8 cellular contexts compared by ENCODE assay signal in genomic region chr20:33719277-33719988, GRCh38. TPM values are rescaled to one million over a fixed set of nuclear protein-coding genes. Genes with fewer than 3 reads are reported as not detected.
DNase-seq lines count a peak whose midpoint lies in the region; ATAC-seq and TF ChIP-seq lines count a peak whose summit lies in the region.

No MANE protein-coding gene starts in this region.

- no peaks in the 10 kb centered on the region for H3K4me1 ChIP-seq in smooth muscle cell (ENCODE audit: low read depth)

- H3K36me3 ChIP-seq in H7 (replicated peaks; ENCODE audit: control insufficient read depth, insufficient read depth, low read length) = no peaks in the 10 kb centered on the region
- H3K36me3 ChIP-seq in smooth muscle cell (ENCODE audit: low read depth) = no peaks in the 10 kb centered on the region

- no peaks in the 10 kb centered on the region; the same call in 1 of the 2 replicates for H3K27me3 ChIP-seq in H7 (ENCODE audit: control insufficient read depth, insufficient read depth, low read length)
- H3K27me3 ChIP-seq in smooth muscle cell (ENCODE audit: low read depth) = no peaks in the 10 kb centered on the region

- TF ChIP-seq CTCF in glutamatergic neuron (IDR thresholded peaks at IDR 0.05; ENCODE audit: partially characterized antibody, unreplicated experiment) (no peak), smooth muscle cell (IDR thresholded peaks at IDR 0.05; ENCODE audit: borderline replicate concordance, insufficient read depth, poor library complexity, severe bottlenecking) (no peak)

- DNase-seq in H7 (peak; percentile 57), glutamatergic neuron (no peak), smooth muscle cell (lab: John Stamatoyannopoulos, UW; ENCODE audit: unreplicated experiment) (no peak), HuH-7.5 (ENCODE audit: low spot score) (no peak), NCI-H526 treated with DMSO at 0.1 percent for 48 hours (lab: John Stamatoyannopoulos, UW) (no peak)
- no peak for DNase-seq in T-helper 2 cell treated with Interferon-gamma antibody and Interleukin-4, amounts not matched to agents 5 μg/mL and 100 μg/mL, for 36 hours (ENCODE audit: low spot score)

- peaks cover 7% of the 10 kb centered on the region for H3K9me3 Mint-ChIP-seq in T-helper 2 cell treated with Interferon-gamma antibody and Interleukin-4, amounts not matched to agents 5 μg/mL and 100 μg/mL, for 36 hours
- H3K9me3 Mint-ChIP-seq in glutamatergic neuron (ENCODE audit: unreplicated experiment) = peaks cover 10% of the 10 kb centered on the region

- no peak for ATAC-seq in HG03521 (IDR thresholded peaks at IDR 0.05; ENCODE audit: unreplicated experiment)
- no peak for ATAC-seq in GM18517 (IDR thresholded peaks at IDR 0.05; ENCODE audit: unreplicated experiment)

- peaks cover 19% of the 10 kb centered on the region for H3K4me1 Mint-ChIP-seq in T-helper 2 cell treated with Interferon-gamma antibody and Interleukin-4, amounts not matched to agents 5 μg/mL and 100 μg/mL, for 36 hours (ENCODE audit: low read depth)
- H3K4me1 Mint-ChIP-seq in glutamatergic neuron (ENCODE audit: low read depth, unreplicated experiment) = peaks cover 5% of the 10 kb centered on the region

- H3K4me3 ChIP-seq in H7 (ENCODE audit: insufficient read depth, low read depth, low read length) (peak overlapping the region; percentile 68; the same call in 1 of the 2 replicates), smooth muscle cell (peak overlapping the region; percentile 67)

- H3K27ac ChIP-seq in smooth muscle cell (ENCODE audit: low read depth) = no peak overlapping the region

- H3K36me3 Mint-ChIP-seq in T-helper 2 cell treated with Interferon-gamma antibody and Interleukin-4, amounts not matched to agents 5 μg/mL and 100 μg/mL, for 36 hours (ENCODE audit: low read depth) = peaks cover 4% of the 10 kb centered on the region
- H3K36me3 Mint-ChIP-seq in glutamatergic neuron (ENCODE audit: unreplicated experiment) = peaks cover 4% of the 10 kb centered on the region

- H3K27me3 Mint-ChIP-seq in T-helper 2 cell treated with Interferon-gamma antibody and Interleukin-4, amounts not matched to agents 5 μg/mL and 100 μg/mL, for 36 hours (ENCODE audit: low read depth) = no peaks in the 10 kb centered on the region
- peaks cover 9% of the 10 kb centered on the region for H3K27me3 Mint-ChIP-seq in glutamatergic neuron (ENCODE audit: unreplicated experiment)

- H3F3A ChIP-seq in smooth muscle cell (ENCODE audit: low read depth) = no peaks in the 10 kb centered on the region

- no peak overlapping the region for H3K9ac ChIP-seq in smooth muscle cell (ENCODE audit: low read depth)

- H3K27ac Mint-ChIP-seq in T-helper 2 cell treated with Interferon-gamma antibody and Interleukin-4, amounts not matched to agents 5 μg/mL and 100 μg/mL, for 36 hours = peak overlapping the region; percentile 90
- peak overlapping the region; percentile 93 for H3K27ac Mint-ChIP-seq in glutamatergic neuron (ENCODE audit: unreplicated experiment)

- 86% methylated on average over 13 of the region's 13 CpGs for whole genome bisulfite sequencing in smooth muscle cell (ENCODE audit: low lambda C conversion rate)

- no peaks in the 10 kb centered on the region for H3K9me3 ChIP-seq in smooth muscle cell (replicated peaks; ENCODE audit: low read depth)

- no peaks in the 10 kb centered on the region for H4K20me1 ChIP-seq in smooth muscle cell (ENCODE audit: low read depth)

- H3K4me3 Mint-ChIP-seq in T-helper 2 cell treated with Interferon-gamma antibody and Interleukin-4, amounts not matched to agents 5 μg/mL and 100 μg/mL, for 36 hours = peak overlapping the region; percentile 88
- peak overlapping the region; percentile 84 for H3K4me3 Mint-ChIP-seq in glutamatergic neuron (ENCODE audit: unreplicated experiment)

- H2AFZ ChIP-seq in smooth muscle cell (ENCODE audit: low read depth) = peak overlapping the region; percentile 90

- no peaks in the 10 kb centered on the region for H3K79me2 ChIP-seq in smooth muscle cell (ENCODE audit: low read depth)

- peak overlapping the region; percentile 85 for H3K4me2 ChIP-seq in smooth muscle cell

RNA-seq across cellular contexts. Expression of gene PXMP4, which starts 0.7 kb away (rescaled TPM):
- under 0.01 TPM in 1 of 2 replicates, not detected in the other for total RNA-seq in H7 (2014; rRNA removed; shearing (Covaris generic))
- total RNA-seq in glutamatergic neuron (ENCODE audit: unreplicated experiment) (9.4 TPM), smooth muscle cell (2.3 and 2.6 TPM in 2 replicates)
- 8.1 and 9.4 TPM in 2 replicates for polyA plus RNA-seq in smooth muscle cell

RNA-seq across cellular contexts. Expression of gene ZNF341, which starts 12.4 kb away (rescaled TPM):
- 6.7 and 7.0 TPM in 2 replicates for total RNA-seq in H7 (2014; rRNA removed; shearing (Covaris generic))
- 3.3 TPM for total RNA-seq in glutamatergic neuron (ENCODE audit: unreplicated experiment)
- total RNA-seq in smooth muscle cell = 1.2 and 1.4 TPM in 2 replicates
- 2.0 and 3.2 TPM in 2 replicates for polyA plus RNA-seq in smooth muscle cell

RNA-seq across cellular contexts. Expression of gene E2F1, which starts 33.2 kb away (rescaled TPM):
- total RNA-seq in H7 (2014; rRNA removed; shearing (Covaris generic)) = 51.8 and 57.8 TPM in 2 replicates
- total RNA-seq in glutamatergic neuron (ENCODE audit: unreplicated experiment) (66.0 TPM), smooth muscle cell (5.0 and 6.1 TPM in 2 replicates)
- polyA plus RNA-seq in smooth muscle cell = 17.5 and 19.4 TPM in 2 replicates

RNA-seq across cellular contexts. Expression of gene NECAB3, which starts 45.2 kb away (rescaled TPM):
- total RNA-seq in H7 (2014; rRNA removed; shearing (Covaris generic)) = 39.9 and 56.7 TPM in 2 replicates
- 146 TPM for total RNA-seq in glutamatergic neuron (ENCODE audit: unreplicated experiment)
- total RNA-seq in smooth muscle cell = 20.3 and 37.6 TPM in 2 replicates
- polyA plus RNA-seq in smooth muscle cell = 24.9 and 25.8 TPM in 2 replicates

RNA-seq across cellular contexts. Expression of gene ACTL10, which starts 52.7 kb away (rescaled TPM):
- total RNA-seq in H7 (2014; rRNA removed; shearing (Covaris generic)) = 1.3 and 1.4 TPM in 2 replicates
- total RNA-seq in glutamatergic neuron (ENCODE audit: unreplicated experiment) = 1.0 TPM
- 0.04 and 1.8 TPM in 2 replicates for total RNA-seq in smooth muscle cell
- 0.49 and 1.1 TPM in 2 replicates for polyA plus RNA-seq in smooth muscle cell
